9 cellular contexts compared by ENCODE assay signal in genomic region chr19:58346961-58347929, GRCh38. TPM values are rescaled to one million over a fixed set of nuclear protein-coding genes. Genes with fewer than 3 reads are reported as not detected.
DNase-seq lines count a peak whose midpoint lies in the region; ATAC-seq lines count a peak whose summit lies in the region.
"Had no signal": no experiment of that assay in that cellular context is flagged by ENCODE, and none has a peak within 500 bp of the region (broad histone marks: within the 10 kb centered on the region; RNA-seq: fewer than 3 reads in every experiment).

No MANE protein-coding gene starts in this region.

- no peaks in the 10 kb centered on the region for H3K27me3 Mint-ChIP-seq in memory B cell

- peaks cover 13% of the 10 kb centered on the region for H3K4me1 Mint-ChIP-seq in memory B cell

- peaks cover 20% of the 10 kb centered on the region for H3K27me3 ChIP-seq in ectodermal cell (ENCODE audit: control insufficient read depth, insufficient read depth, low read length, poor library complexity, severe bottlenecking)

- no peak overlapping the region for H3K27ac ChIP-seq in ectodermal cell (ENCODE audit: insufficient read depth, low read depth, low read length, poor library complexity, severe bottlenecking)

- peak overlapping the region; percentile 66 for H3K4me3 ChIP-seq in ectodermal cell (ENCODE audit: insufficient read depth, low read depth, low read length)

- H3K36me3 ChIP-seq in ectodermal cell (ENCODE audit: control insufficient read depth, insufficient read depth, low read length) = no peaks in the 10 kb centered on the region

- WGBS in ectodermal cell, 2 experiments = 1 to 2% methylated on average over 82 of the region's 82 CpGs

- in situ Hi-C loops in ACHN (cut with HindIII; ENCODE audit: low pct_ligation_motif_present, low pct_unique_long_range_greater_than_20kb, low sequenced_read_pairs) = no loop called here

- peaks cover 11% of the 10 kb centered on the region for H3K36me3 Mint-ChIP-seq in memory B cell

- no peaks in the 10 kb centered on the region for H3K4me1 ChIP-seq in ectodermal cell (ENCODE audit: control insufficient read depth, insufficient read depth, low read length)

- H3K9me3 Mint-ChIP-seq in memory B cell = peaks cover 2% of the 10 kb centered on the region

- H3K9me3 ChIP-seq in ectodermal cell (ENCODE audit: control insufficient read depth, low read length) = no peaks in the 10 kb centered on the region

- DNase-seq in ACHN (peak; percentile 12), NCI-H446 (lab: John Stamatoyannopoulos, UW) (peak; percentile 51 to 85), memory B cell (ENCODE audit: low spot score in 2 of 2) (peak; percentile 57 to 78)
- DNase-seq in activated CD4-positive, alpha-beta T cell treated with anti-CD3 and anti-CD28 coated beads, Interleukin-2, amount 50 U/mL, for 48 hours = peak; percentile 59 to 65
- DNase-seq in stimulated activated CD8-positive, alpha-beta memory T cell treated with anti-CD3 and anti-CD28 coated beads, Interleukin-12 subunit alpha, Interleukin-12 subunit beta, amount 100 ng/mL, for 4 hours (ENCODE audit: low read depth) = peak; percentile 50

- H3K27ac Mint-ChIP-seq in memory B cell = peak overlapping the region; percentile 81

- H3K4me3 Mint-ChIP-seq in memory B cell = peak overlapping the region; percentile 98

- peak; percentile 65 for ATAC-seq in GM18861 (IDR thresholded peaks at IDR 0.05; ENCODE audit: unreplicated experiment)
- peak; percentile 90 for ATAC-seq in HG03066 (IDR thresholded peaks at IDR 0.05; ENCODE audit: low read depth, unreplicated experiment)
- ATAC-seq in memory B cell (ENCODE audit: low read depth) = peak; percentile 89
- ATAC-seq: HCT116 had no signal

RNA-seq across cellular contexts. Expression of gene A1BG, which starts 6.0 kb away (rescaled TPM):
- 10.3 TPM for polyA plus RNA-seq in ectodermal cell (2013, experiment 1 of 4)
- 9.8 TPM for polyA plus RNA-seq in ectodermal cell (2013, experiment 2 of 4)
- polyA plus RNA-seq in ectodermal cell (2013, experiment 3 of 4) = 16.8 TPM
- polyA plus RNA-seq in ectodermal cell (2013, experiment 4 of 4) = 13.0 TPM

RNA-seq across cellular contexts. Expression of gene ZNF497, which starts 15.3 kb away (rescaled TPM):
- 5.3 TPM for polyA plus RNA-seq in ectodermal cell (2013, experiment 1 of 4)
- 6.4 TPM for polyA plus RNA-seq in ectodermal cell (2013, experiment 2 of 4)
- polyA plus RNA-seq in ectodermal cell (2013, experiment 3 of 4) = 5.2 TPM
- polyA plus RNA-seq in ectodermal cell (2013, experiment 4 of 4) = 4.8 TPM

RNA-seq across cellular contexts. Expression of gene ZSCAN22, which starts 20.5 kb away (rescaled TPM):
- polyA plus RNA-seq in ectodermal cell (2013, experiment 1 of 4) = 3.5 TPM
- 3.5 TPM for polyA plus RNA-seq in ectodermal cell (2013, experiment 2 of 4)
- 2.3 TPM for polyA plus RNA-seq in ectodermal cell (2013, experiment 3 of 4)
- 2.6 TPM for polyA plus RNA-seq in ectodermal cell (2013, experiment 4 of 4)

RNA-seq across cellular contexts. Expression of gene ZNF837, which starts 33.6 kb away (rescaled TPM):
- polyA plus RNA-seq in ectodermal cell (2013, experiment 1 of 4) = 3.0 TPM
- 3.1 TPM for polyA plus RNA-seq in ectodermal cell (2013, experiment 2 of 4)
- 4.1 TPM for polyA plus RNA-seq in ectodermal cell (2013, experiment 3 of 4)
- 3.1 TPM for polyA plus RNA-seq in ectodermal cell (2013, experiment 4 of 4)

RNA-seq across cellular contexts. Expression of gene RPS5, which starts 39.8 kb away (rescaled TPM):
- polyA plus RNA-seq in ectodermal cell (2013, experiment 1 of 4) = 1,611 TPM
- polyA plus RNA-seq in ectodermal cell (2013, experiment 2 of 4) = 1,629 TPM
- polyA plus RNA-seq in ectodermal cell (2013, experiment 3 of 4) = 1,522 TPM
- 1,529 TPM for polyA plus RNA-seq in ectodermal cell (2013, experiment 4 of 4)

Comparison
In these comparisons a context has a peak if more than half of its experiments do, and no peak if none do; other contexts are left out.
1. DNase-seq: peak in every context shown above with its lines; median percentile 68 in NCI-H446; 68 in memory B cell; 62 in activated CD4-positive, alpha-beta T cell treated with anti-CD3 and anti-CD28 coated beads, Interleukin-2, amount 50 U/mL, for 48 hours; 50 in stimulated activated CD8-positive, alpha-beta memory T cell treated with anti-CD3 and anti-CD28 coated beads, Interleukin-12 subunit alpha, Interleukin-12 subunit beta, amount 100 ng/mL, for 4 hours; 12 in ACHN.